In the genomic region with DNA sequence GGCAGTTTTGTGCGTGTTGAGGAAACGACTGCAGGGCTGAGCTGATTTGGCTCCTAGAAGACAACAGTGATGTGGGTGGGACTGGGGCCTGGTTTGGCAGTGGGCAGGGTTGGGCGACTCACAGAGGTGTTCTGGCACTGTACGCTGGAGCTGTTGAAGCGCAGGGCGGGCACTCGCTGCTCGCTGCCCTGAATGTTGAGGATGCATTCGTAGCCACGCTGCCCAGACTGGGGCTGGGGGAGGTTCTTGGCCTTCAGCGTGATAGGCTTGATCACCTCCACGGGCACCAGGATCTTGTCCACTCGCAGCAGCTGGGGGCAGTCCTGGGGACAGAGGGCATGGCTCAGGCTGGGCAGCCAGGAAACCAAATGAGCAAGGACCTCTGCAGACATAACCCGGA, we compare ENCODE assay signal across 7 cellular contexts.
"Had no signal": no experiment of that assay in that cellular context is flagged by ENCODE, and none has a peak within 500 bp of the region (broad histone marks: within the 10 kb centered on the region; RNA-seq: fewer than 3 reads in every experiment).

No MANE protein-coding gene starts in this region.

- H3K9ac ChIP-seq: GM23248 had no signal

- DNase-seq: GM23248, GOT3, H7 had no signal

- H2AFZ ChIP-seq: GM23248 had no signal

- H3K4me3 ChIP-seq: GM23248, HAP-1 had no signal

- H3K36me3 ChIP-seq: HAP-1 had no signal

- H3K9me3 ChIP-seq: HAP-1 had no signal

- H3K4me1 ChIP-seq: HAP-1 had no signal

- ATAC-seq: HCT116, HepG2 had no signal

- H3K27ac ChIP-seq: GM23248, HL-60 had no signal
